ENCODE assay signal across 30 cellular contexts in the genomic region with DNA sequence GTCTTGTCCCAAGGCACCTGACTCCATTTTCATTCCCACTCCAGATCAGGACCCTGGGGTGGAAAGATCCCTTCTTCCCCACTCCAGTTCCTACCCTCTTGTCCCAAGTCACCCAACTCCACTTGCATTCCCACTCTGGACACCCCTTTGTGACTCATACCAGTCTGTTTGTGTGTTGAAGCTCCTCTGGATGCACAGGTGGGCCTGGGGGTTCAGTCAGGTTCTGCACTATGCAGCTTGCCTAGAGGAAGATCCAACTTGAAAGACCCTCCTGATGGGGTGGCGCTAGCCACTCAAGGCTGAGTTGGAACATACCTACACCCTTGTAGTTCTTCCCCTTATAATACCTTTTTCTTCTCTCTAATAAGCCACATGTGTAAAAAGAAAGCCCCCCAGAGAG. TPM values are rescaled to one million over a fixed set of nuclear protein-coding genes. Genes with fewer than 3 reads are reported as not detected.
DNase-seq lines count a peak whose midpoint lies in the region; ATAC-seq, FAIRE-seq and TF ChIP-seq lines count a peak whose summit lies in the region.
"Had no signal": no experiment of that assay in that cellular context is flagged by ENCODE, and none has a peak within 500 bp of the region (broad histone marks: within the 10 kb centered on the region; RNA-seq: fewer than 3 reads in every experiment).

No MANE protein-coding gene starts in this region.

- H3K27me3 Mint-ChIP-seq in activated naive CD8-positive, alpha-beta T cell treated with anti-CD3 and anti-CD28 coated beads, Interleukin-2, amount 10 ng/mL, durations not matched to agents 7 days and 5 days = no peaks in the 10 kb centered on the region
- no peaks in the 10 kb centered on the region for H3K27me3 Mint-ChIP-seq in activated naive CD8-positive, alpha-beta T cell treated with anti-CD3 and anti-CD28 coated beads for 36 hours
- H3K27me3 Mint-ChIP-seq: CD4-positive, alpha-beta memory T cell; CD4-positive, CD25-positive, alpha-beta regulatory T cell; CD8-positive, alpha-beta memory T cell had no signal

- FAIRE-seq in A549 (lab: Jason Lieb, UNC) = no peak
- FAIRE-seq: GM12878, GM12892, GM18507 had no signal

- CTCF ChIA-PET in A549 (lab: Yijun Ruan, JAX) = interaction anchor here (1.2 to 11.2 kb wide), 5 partner anchors 15 to 82 kb away, joined by 3 to 429 read pairs (median 6); a partner anchor contains a TSS

- no peak for TF ChIP-seq RAD21 in A549 (conservative IDR thresholded peaks at IDR 0.05 in 1 of 2, IDR thresholded peaks at IDR 0.05 in 1 of 2)

- TF ChIP-seq CTCF in A549 (IDR thresholded peaks at IDR 0.05) (no peak), ascending aorta (IDR thresholded peaks at IDR 0.05) (no peak)

- H3K36me3 ChIP-seq in ascending aorta = peaks cover 51 to 66% of the 10 kb centered on the region in 2 donors
- H3K36me3 ChIP-seq: BE2C, BLaER1 had no signal

- H3K9me3 Mint-ChIP-seq in activated naive CD8-positive, alpha-beta T cell treated with anti-CD3 and anti-CD28 coated beads, Interleukin-2, amount 10 ng/mL, durations not matched to agents 7 days and 5 days = no peaks in the 10 kb centered on the region
- H3K9me3 Mint-ChIP-seq in activated naive CD8-positive, alpha-beta T cell treated with anti-CD3 and anti-CD28 coated beads for 36 hours = no peaks in the 10 kb centered on the region
- H3K9me3 Mint-ChIP-seq: CD14-positive monocyte; CD4-positive, alpha-beta memory T cell; CD4-positive, CD25-positive, alpha-beta regulatory T cell; CD8-positive, alpha-beta memory T cell had no signal

- H3K4me1 ChIP-seq in A549 = peaks cover 26% of the 10 kb centered on the region
- H3K4me1 ChIP-seq in ascending aorta = peaks cover 14 to 26% of the 10 kb centered on the region in 2 donors

- H3K4me2 ChIP-seq in A549 = no peak overlapping the region
- H3K4me2 ChIP-seq: BLaER1 had no signal

- POLR2A ChIA-PET in activated naive CD8-positive, alpha-beta T cell treated with anti-CD3 and anti-CD28 coated beads, Interleukin-2, amount 10 ng/mL, durations not matched to agents 7 days and 5 days (lab: Charles Lee) = no interaction called here
- POLR2A ChIA-PET in A549 (lab: Yijun Ruan, JAX) = no interaction called here

- TF ChIP-seq POLR2A in A549 (IDR thresholded peaks at IDR 0.05; ENCODE audit: low read length) = no peak

- no peaks in the 10 kb centered on the region for H3K9me3 ChIP-seq in A549
- no peaks in the 10 kb centered on the region for H3K9me3 ChIP-seq in ascending aorta
- H3K9me3 ChIP-seq: BE2C, BLaER1 had no signal

- intact Hi-C loops in ascending aorta (cut with DNase I) = no loop called here
- intact Hi-C loops in left ventricle myocardium superior (cut with micrococcal nuclease) = no loop called here
- intact Hi-C loops in sciatic nerve (cut with DNase I) = no loop called here

- no peaks in the 10 kb centered on the region for H3K27me3 ChIP-seq in ascending aorta
- H3K27me3 ChIP-seq: BE2C, BLaER1 had no signal

- ATAC-seq in activated naive CD8-positive, alpha-beta T cell treated with anti-CD3 and anti-CD28 coated beads, Interleukin-2, amount 10 ng/mL, durations not matched to agents 7 days and 5 days (ENCODE audit: low read depth) = no peak
- ATAC-seq in A549 = no peak
- ATAC-seq in left ventricle myocardium superior = no peak
- ATAC-seq in sciatic nerve = no peak
- ATAC-seq: GM12878 had no signal

- H3K36me3 Mint-ChIP-seq in activated naive CD8-positive, alpha-beta T cell treated with anti-CD3 and anti-CD28 coated beads, Interleukin-2, amount 10 ng/mL, durations not matched to agents 7 days and 5 days = no peaks in the 10 kb centered on the region
- peaks cover under 1% of the 10 kb centered on the region for H3K36me3 Mint-ChIP-seq in activated naive CD8-positive, alpha-beta T cell treated with anti-CD3 and anti-CD28 coated beads for 36 hours

- H3K4me3 ChIP-seq in A549 (no peak overlapping the region), ascending aorta (no peak overlapping the region)
- H3K4me3 ChIP-seq: BLaER1, GM12878 had no signal

- no peak overlapping the region for H3K4me3 Mint-ChIP-seq in activated naive CD8-positive, alpha-beta T cell treated with anti-CD3 and anti-CD28 coated beads, Interleukin-2, amount 10 ng/mL, durations not matched to agents 7 days and 5 days
- H3K4me3 Mint-ChIP-seq in activated naive CD8-positive, alpha-beta T cell treated with anti-CD3 and anti-CD28 coated beads for 36 hours = no peak overlapping the region
- H3K4me3 Mint-ChIP-seq: CD14-positive monocyte; CD4-positive, alpha-beta memory T cell; CD4-positive, CD25-positive, alpha-beta regulatory T cell; CD8-positive, alpha-beta memory T cell had no signal

- TF ChIP-seq EP300 in A549 (IDR thresholded peaks at IDR 0.05) = no peak

- no peak overlapping the region for H3K27ac Mint-ChIP-seq in activated naive CD8-positive, alpha-beta T cell treated with anti-CD3 and anti-CD28 coated beads, Interleukin-2, amount 10 ng/mL, durations not matched to agents 7 days and 5 days
- H3K27ac Mint-ChIP-seq in activated naive CD8-positive, alpha-beta T cell treated with anti-CD3 and anti-CD28 coated beads for 36 hours = no peak overlapping the region
- H3K27ac Mint-ChIP-seq: CD14-positive monocyte; CD4-positive, alpha-beta memory T cell; CD4-positive, CD25-positive, alpha-beta regulatory T cell had no signal

- H3K27ac ChIP-seq in A549 (peak overlapping the region; percentile 36 to 88; a peak in 3 of 6 replicates), ascending aorta (peak overlapping the region; percentile 36 to 42)
- H3K27ac ChIP-seq: 22Rv1, BLaER1 had no signal

- 100% methylated on average over 1 of the region's 1 CpG for WGBS in A549 (ENCODE audit: missing lambda C conversion rate)

- peak; percentile 12 for DNase-seq in activated naive CD8-positive, alpha-beta T cell treated with anti-CD3 and anti-CD28 coated beads, Interleukin-2, amount 10 ng/mL, durations not matched to agents 7 days and 5 days
- no peak for DNase-seq in activated naive CD8-positive, alpha-beta T cell treated with anti-CD3 and anti-CD28 coated beads for 36 hours
- DNase-seq in A549 (ENCODE audit: low read depth in 1 of 2, low spot score in 1 of 2) (no peak), ascending aorta (ENCODE audit: low spot score in 2 of 2) (no peak), left ventricle myocardium superior (no peak), sciatic nerve (ENCODE audit: low spot score) (no peak)
- DNase-seq: ACHN; BE2C; C1 segment of cervical spinal cord; CD4-positive, alpha-beta memory T cell; CD4-positive, CD25-positive, alpha-beta regulatory T cell; CD8-positive, alpha-beta memory T cell; COR-L47; DMS 273 treated with DMSO at 0.1 percent for 48 hours; DMS153; DMS53; DMS79; DND-41; EL; GDM1 had no signal

- no peaks in the 10 kb centered on the region for H3K4me1 Mint-ChIP-seq in activated naive CD8-positive, alpha-beta T cell treated with anti-CD3 and anti-CD28 coated beads, Interleukin-2, amount 10 ng/mL, durations not matched to agents 7 days and 5 days
- no peaks in the 10 kb centered on the region for H3K4me1 Mint-ChIP-seq in activated naive CD8-positive, alpha-beta T cell treated with anti-CD3 and anti-CD28 coated beads for 36 hours
- H3K4me1 Mint-ChIP-seq: CD14-positive monocyte; CD4-positive, alpha-beta memory T cell; CD4-positive, CD25-positive, alpha-beta regulatory T cell; CD8-positive, alpha-beta memory T cell had no signal

RNA-seq across cellular contexts. Expression of a gene that starts 9.8 kb away (rescaled TPM):
- total RNA-seq in activated naive CD8-positive, alpha-beta T cell treated with anti-CD3 and anti-CD28 coated beads, Interleukin-2, amount 10 ng/mL, durations not matched to agents 7 days and 5 days = under 1 TPM; 0.40 to 0.69 TPM
- total RNA-seq in activated naive CD8-positive, alpha-beta T cell treated with anti-CD3 and anti-CD28 coated beads for 36 hours = under 1 TPM; 0.58 to 0.64 TPM
- polyA plus RNA-seq in A549 (2011; rRNA removed) = not detected in 2 replicates
- not detected in 2 replicates for polyA plus RNA-seq in A549 (2012; cell fraction: cytosol; rRNA removed)
- polyA plus RNA-seq in A549 (2012; cell fraction: nucleus; rRNA removed) = not detected in 2 replicates
- not detected in 3 replicates for polyA plus RNA-seq in A549 (2017; fragmentation: RNase III; extraction: RNeasy Plus Mini Kit Qiagen cat#74134 plus additional on column Dnase treatment)
- not detected in 2 replicates for polyA minus RNA-seq in A549 (2011; rRNA and poly(A)+ RNA removed)
- total RNA-seq in ascending aorta = 19.9 TPM
- total RNA-seq in left ventricle myocardium superior = 1.1 TPM
- total RNA-seq in sciatic nerve = 3.8 TPM
- total RNA-seq: A172; A673; CD4-positive, alpha-beta memory T cell; Daoy; G401 had no signal

RNA-seq across cellular contexts. Expression of a gene that starts 14.4 kb away (rescaled TPM):
- 1 to 10 TPM; 2.1 to 2.2 TPM for total RNA-seq in activated naive CD8-positive, alpha-beta T cell treated with anti-CD3 and anti-CD28 coated beads, Interleukin-2, amount 10 ng/mL, durations not matched to agents 7 days and 5 days
- total RNA-seq in activated naive CD8-positive, alpha-beta T cell treated with anti-CD3 and anti-CD28 coated beads for 36 hours = 1 to 10 TPM in 1 of 2 experiments, under 1 TPM in 1; 0.97 to 1.2 TPM
- polyA plus RNA-seq in A549 (2011; rRNA removed) (0.68 and 1.1 TPM in 2 replicates), A549 (2017; fragmentation: RNase III; extraction: RNeasy Plus Mini Kit Qiagen cat#74134 plus additional on column Dnase treatment) (0.62 to 1.2 TPM (median 1.1 TPM) in 3 replicates)
- polyA plus RNA-seq in A549 (2012; cell fraction: cytosol; rRNA removed) = 0.17 and 0.19 TPM in 2 replicates
- polyA plus RNA-seq in A549 (2012; cell fraction: nucleus; rRNA removed) = 0.80 and 1.0 TPM in 2 replicates
- polyA minus RNA-seq in A549 (2011; rRNA and poly(A)+ RNA removed) = 0.58 and 1.1 TPM in 2 replicates
- total RNA-seq in ascending aorta (83.1 TPM), left ventricle myocardium superior (0.82 TPM), sciatic nerve (9.6 TPM)
- polyA plus RNA-seq: CD14-positive monocyte; CD8-positive, alpha-beta memory T cell had no signal

RNA-seq across cellular contexts. Expression of a gene that starts 23.0 kb away (rescaled TPM):
- 10 to 100 TPM; 31.0 to 35.8 TPM for total RNA-seq in activated naive CD8-positive, alpha-beta T cell treated with anti-CD3 and anti-CD28 coated beads, Interleukin-2, amount 10 ng/mL, durations not matched to agents 7 days and 5 days
- 10 to 100 TPM; 33.6 to 33.8 TPM for total RNA-seq in activated naive CD8-positive, alpha-beta T cell treated with anti-CD3 and anti-CD28 coated beads for 36 hours
- polyA plus RNA-seq in A549 (2011; rRNA removed) (35.5 and 40.6 TPM in 2 replicates), A549 (2017; fragmentation: RNase III; extraction: RNeasy Plus Mini Kit Qiagen cat#74134 plus additional on column Dnase treatment) (13.9 to 15.2 TPM (median 14.2 TPM) in 3 replicates)
- polyA plus RNA-seq in A549 (2012; cell fraction: cytosol; rRNA removed) = 12.4 and 13.7 TPM in 2 replicates
- polyA plus RNA-seq in A549 (2012; cell fraction: nucleus; rRNA removed) = 8.0 and 11.3 TPM in 2 replicates
- polyA minus RNA-seq in A549 (2011; rRNA and poly(A)+ RNA removed) = 15.0 and 15.8 TPM in 2 replicates
- total RNA-seq in ascending aorta (11.2 TPM), left ventricle myocardium superior (23.8 TPM), sciatic nerve (20.7 TPM)

RNA-seq across cellular contexts. Expression of a gene that starts 31.8 kb away (rescaled TPM):
- 100 to 1,000 TPM; 157 to 160 TPM for total RNA-seq in activated naive CD8-positive, alpha-beta T cell treated with anti-CD3 and anti-CD28 coated beads, Interleukin-2, amount 10 ng/mL, durations not matched to agents 7 days and 5 days
- total RNA-seq in activated naive CD8-positive, alpha-beta T cell treated with anti-CD3 and anti-CD28 coated beads for 36 hours = 100 to 1,000 TPM; 345 to 349 TPM
- 152 and 281 TPM in 2 replicates for polyA plus RNA-seq in A549 (2011; rRNA removed)
- polyA plus RNA-seq in A549 (2012; cell fraction: cytosol; rRNA removed) = 135 and 262 TPM in 2 replicates
- polyA plus RNA-seq in A549 (2012; cell fraction: nucleus; rRNA removed) = 59.1 and 116 TPM in 2 replicates
- polyA plus RNA-seq in A549 (2017; fragmentation: RNase III; extraction: RNeasy Plus Mini Kit Qiagen cat#74134 plus additional on column Dnase treatment) = 240 to 278 TPM (median 245 TPM) in 3 replicates
- 53.0 and 54.2 TPM in 2 replicates for polyA minus RNA-seq in A549 (2011; rRNA and poly(A)+ RNA removed)
- 48.9 TPM for total RNA-seq in ascending aorta
- total RNA-seq in left ventricle myocardium superior = 57.7 TPM
- total RNA-seq in sciatic nerve = 93.8 TPM

RNA-seq across cellular contexts. Expression of a gene that starts 36.6 kb away (rescaled TPM):
- total RNA-seq in activated naive CD8-positive, alpha-beta T cell treated with anti-CD3 and anti-CD28 coated beads, Interleukin-2, amount 10 ng/mL, durations not matched to agents 7 days and 5 days = 10 to 100 TPM; 31.8 to 33.3 TPM
- total RNA-seq in activated naive CD8-positive, alpha-beta T cell treated with anti-CD3 and anti-CD28 coated beads for 36 hours = 10 to 100 TPM; 14.7 to 16.4 TPM
- polyA plus RNA-seq in A549 (2011; rRNA removed) = 15.5 and 25.4 TPM in 2 replicates
- polyA plus RNA-seq in A549 (2012; cell fraction: cytosol; rRNA removed) = 11.2 and 14.0 TPM in 2 replicates
- 29.4 and 40.2 TPM in 2 replicates for polyA plus RNA-seq in A549 (2012; cell fraction: nucleus; rRNA removed)
- 18.6 to 23.2 TPM (median 22.7 TPM) in 3 replicates for polyA plus RNA-seq in A549 (2017; fragmentation: RNase III; extraction: RNeasy Plus Mini Kit Qiagen cat#74134 plus additional on column Dnase treatment)
- polyA minus RNA-seq in A549 (2011; rRNA and poly(A)+ RNA removed) = 19.2 and 20.9 TPM in 2 replicates
- total RNA-seq in ascending aorta = 44.4 TPM
- total RNA-seq in left ventricle myocardium superior = 13.3 TPM
- total RNA-seq in sciatic nerve = 44.5 TPM
